In genomic region chr16:56547120-56547948, GRCh38 we compare ENCODE assay signal across 2 cellular contexts.
TF ChIP-seq lines count a peak whose summit lies in the region.

No MANE protein-coding gene starts in this region.

TF ChIP-seq in HepG2, 621 proteins besides CTCF, POLR2A, EP300 and RAD21:
- no peak for TF ChIP-seq BORCS8-MEF2B (CRISPR knock-in tag; IDR thresholded peaks at IDR 0.05)
- TF ChIP-seq PAXIP1 (CRISPR knock-in tag; conservative IDR thresholded peaks at IDR 0.05): 0 out of 2 replicates have a peak, but pooled peaks have one; percentile 9
- no peak for TF ChIP-seq MAX (IDR thresholded peaks at IDR 0.05)
- TF ChIP-seq ZNF878 (CRISPR knock-in tag; IDR thresholded peaks at IDR 0.05): no peak
- no peak for TF ChIP-seq ZNF138 (CRISPR knock-in tag; IDR thresholded peaks at IDR 0.05; ENCODE audit: low read depth)
- TF ChIP-seq HNRNPL (IDR thresholded peaks at IDR 0.05; ENCODE audit: low read depth, low read length): no peak
- 0 out of 2 replicates have a peak, but pooled peaks have one; percentile 36 for TF ChIP-seq ZFP62 (CRISPR knock-in tag; IDR thresholded peaks at IDR 0.05)
- TF ChIP-seq RFX3 (CRISPR knock-in tag; IDR thresholded peaks at IDR 0.05): no peak
- no peak for TF ChIP-seq GABPA (IDR thresholded peaks at IDR 0.05; ENCODE audit: low read depth, low read length)
- peak; percentile 47; the same call in 1 of the 2 replicates for TF ChIP-seq GABPA (CRISPR knock-in tag; IDR thresholded peaks at IDR 0.05; ENCODE audit: low read depth)
- TF ChIP-seq SIX4 (CRISPR knock-in tag; IDR thresholded peaks at IDR 0.05): 0 out of 2 replicates have a peak, but pooled peaks have one; percentile 32

TF ChIP-seq in WTC11, 78 proteins besides CTCF, POLR2A, EP300 and RAD21:
- TF ChIP-seq ZNF396 (CRISPR knock-in tag; IDR thresholded peaks at IDR 0.05; ENCODE audit: borderline replicate concordance) (no peak), TEAD4 (CRISPR knock-in tag; IDR thresholded peaks at IDR 0.05) (no peak), ZNF232 (CRISPR knock-in tag; IDR thresholded peaks at IDR 0.05) (no peak), STAT6 (CRISPR knock-in tag; conservative IDR thresholded peaks at IDR 0.05; ENCODE audit: low read depth) (no peak), E2F1 (CRISPR knock-in tag; IDR thresholded peaks at IDR 0.05) (no peak), MLX (CRISPR knock-in tag; IDR thresholded peaks at IDR 0.05) (no peak), CDX4 (CRISPR knock-in tag; IDR thresholded peaks at IDR 0.05; ENCODE audit: borderline replicate concordance) (no peak), PREB (CRISPR knock-in tag; IDR thresholded peaks at IDR 0.05; ENCODE audit: borderline replicate concordance) (no peak), USF2 (CRISPR knock-in tag; IDR thresholded peaks at IDR 0.05) (no peak), AFF4 (CRISPR knock-in tag; IDR thresholded peaks at IDR 0.05; ENCODE audit: borderline replicate concordance) (0 out of 2 replicates have a peak, but pooled peaks have one; percentile 22), ZNF138 (CRISPR knock-in tag; conservative IDR thresholded peaks at IDR 0.05) (no peak), ERG (CRISPR knock-in tag; IDR thresholded peaks at IDR 0.05) (0 out of 2 replicates have a peak, but pooled peaks have one; percentile 78), CBFB (CRISPR knock-in tag; IDR thresholded peaks at IDR 0.05; ENCODE audit: low read depth) (no peak), NFYB (CRISPR knock-in tag; conservative IDR thresholded peaks at IDR 0.05; ENCODE audit: low read depth) (no peak), FOXK1 (CRISPR knock-in tag; IDR thresholded peaks at IDR 0.05) (peak; percentile 32; the same call in 1 of the 2 replicates), ZNF425 (CRISPR knock-in tag; conservative IDR thresholded peaks at IDR 0.05) (no peak), PRRX2 (CRISPR knock-in tag; IDR thresholded peaks at IDR 0.05) (0 out of 2 replicates have a peak, but pooled peaks have one; percentile 43), EMX1 (CRISPR knock-in tag; IDR thresholded peaks at IDR 0.05) (peak; percentile 55; the same call in 1 of the 2 replicates), ZNF281 (CRISPR knock-in tag; IDR thresholded peaks at IDR 0.05) (no peak), ZNF121 (CRISPR knock-in tag; IDR thresholded peaks at IDR 0.05) (no peak), CREB1 (CRISPR knock-in tag; IDR thresholded peaks at IDR 0.05) (no peak), MYBL2 (CRISPR knock-in tag; IDR thresholded peaks at IDR 0.05) (no peak), ELF4 (CRISPR knock-in tag; IDR thresholded peaks at IDR 0.05; ENCODE audit: low read depth) (no peak), E2F4 (CRISPR knock-in tag; IDR thresholded peaks at IDR 0.05; ENCODE audit: borderline replicate concordance, low read depth) (no peak), FOXP4 (CRISPR knock-in tag; IDR thresholded peaks at IDR 0.05) (no peak)
